Comparison of ENCODE assay signal across 16 cellular contexts in genomic region chr2:53498210-53498609, GRCh38.
DNase-seq lines count a peak whose midpoint lies in the region; ATAC-seq, FAIRE-seq and TF ChIP-seq lines count a peak whose summit lies in the region.
"Had no signal": no experiment of that assay in that cellular context is flagged by ENCODE, and none has a peak within 500 bp of the region (broad histone marks: within the 10 kb centered on the region; RNA-seq: fewer than 3 reads in every experiment).

No MANE protein-coding gene starts in this region.

- intact Hi-C loops in PC-3 (cut with micrococcal nuclease) (no loop called here), pancreas (cut with DNase I) (no loop called here)

- BruUV-seq in PC-3 (replicated peaks; lab: Mats Ljungman, UMichigan): no TSS peak

- FAIRE-seq in pancreas (lab: Jason Lieb, UNC): no peak

- no peaks in the 10 kb centered on the region for H4K20me1 ChIP-seq in PC-3 (ENCODE audit: low read length)

- no peaks in the 10 kb centered on the region for H3K36me3 ChIP-seq in PC-3 (ENCODE audit: low read depth, low read length)
- H3K36me3 ChIP-seq in pancreas: no peaks in the 10 kb centered on the region

- TF ChIP-seq POLR2A in GM18505 (IDR thresholded peaks at IDR 0.05; ENCODE audit: borderline replicate concordance, extremely low read depth, insufficient read depth, insufficient read length): no peak

- CTCF ChIA-PET in PC-3 (lab: Charles Lee): no interaction called here

- H3K4me2 ChIP-seq in PC-3 (ENCODE audit: low read length): no peak overlapping the region

- POLR2A ChIA-PET in PC-3 (lab: Charles Lee; ENCODE audit: unreplicated experiment): no interaction called here

- H3F3A ChIP-seq in PC-3 (ENCODE audit: low read length, unreplicated experiment): no peaks in the 10 kb centered on the region

- DNase-seq in DMS53 treated with DMSO at 0.1 percent for 48 hours (lab: John Stamatoyannopoulos, UW; ENCODE audit: unreplicated experiment): peak; percentile 35
- DNase-seq in PC-3: peak; percentile 49
- DNase-seq in fibroblast of pulmonary artery (ENCODE audit: low read depth): peak; percentile 66
- peak in 3 of 6 donors; percentile 31 to 45 (median 39) for DNase-seq in pancreas
- DNase-seq in NCI-H128 (lab: John Stamatoyannopoulos, UW; ENCODE audit: unreplicated experiment): no peak
- DNase-seq: activated CD4-positive, alpha-beta T cell treated with anti-CD3 and anti-CD28 coated beads, Interleukin-2, amount 50 U/mL, for 4 hours; activated gamma-delta T cell; CD4-positive, alpha-beta T cell; foreskin keratinocyte; NCI-H2171 treated with DMSO at 0.1 percent for 48 hours; nucleus accumbens had no signal

- H3K27me3 ChIP-seq in PC-3 (ENCODE audit: low read length) (no peaks in the 10 kb centered on the region), pancreas (no peaks in the 10 kb centered on the region)
- H3K27me3 ChIP-seq: foreskin keratinocyte had no signal

- H3K9ac ChIP-seq in PC-3 (ENCODE audit: low read length): no peak overlapping the region

- no peak overlapping the region for H2AFZ ChIP-seq in PC-3 (ENCODE audit: low read length)

- no peaks in the 10 kb centered on the region for H3K79me2 ChIP-seq in PC-3 (ENCODE audit: low read length)

- ATAC-seq in PC-3 (peak; percentile 74), pancreas (peak; percentile 88 to 91 (median 89)), GM18505 (IDR thresholded peaks at IDR 0.05; ENCODE audit: unreplicated experiment) (no peak), HG03378 (IDR thresholded peaks at IDR 0.05; ENCODE audit: unreplicated experiment) (no peak), GM19463 (IDR thresholded peaks at IDR 0.05; ENCODE audit: unreplicated experiment) (no peak)
- ATAC-seq: foreskin keratinocyte; Panc1; stimulated activated effector memory CD8-positive, alpha-beta T cell treated with anti-CD3 and anti-CD28 coated beads, Interleukin-12 subunit alpha, Interleukin-12 subunit beta, amount 100 ng/mL, for 72 hours had no signal

- H3K9me3 ChIP-seq in PC-3 (ENCODE audit: low read length): no peaks in the 10 kb centered on the region
- H3K9me3 ChIP-seq in pancreas: no peaks in the 10 kb centered on the region

- WGBS in pancreas, 2 donors: 38 to 39% methylated on average over 1 of the region's 1 CpG

- TF ChIP-seq CTCF in PC-3 (conservative IDR thresholded peaks at IDR 0.05; ENCODE audit: low read depth, low read length): no peak
- no peak for TF ChIP-seq CTCF in fibroblast of pulmonary artery (IDR thresholded peaks at IDR 0.05; ENCODE audit: low read length, missing control alignments)
- no peak for TF ChIP-seq CTCF in pancreas (IDR thresholded peaks at IDR 0.05)

- peaks cover 18% of the 10 kb centered on the region for H3K4me1 ChIP-seq in PC-3 (ENCODE audit: insufficient read depth, low read length)
- peaks cover 30 to 45% (median 43%) of the 10 kb centered on the region in 3 donors for H3K4me1 ChIP-seq in pancreas
- H3K4me1 ChIP-seq: foreskin keratinocyte had no signal

- no peaks in the 10 kb centered on the region for H3K9me2 ChIP-seq in PC-3 (replicated peaks; ENCODE audit: low read length)

- H3K27ac ChIP-seq in PC-3 (ENCODE audit: low read length): no peak overlapping the region
- H3K27ac ChIP-seq in pancreas: peak overlapping the region in 3 of 4 donors; percentile 53 to 80 (median 73)
- H3K27ac ChIP-seq: foreskin keratinocyte had no signal

- H3K4me3 ChIP-seq in PC-3 (ENCODE audit: low read length) (no peak overlapping the region), fibroblast of pulmonary artery (replicated peaks; ENCODE audit: low read depth, low read length) (no peak overlapping the region), pancreas (no peak overlapping the region)

Comparison
In these comparisons a context has a peak if more than half of its experiments do, and no peak if none do; other contexts are left out.
1. ATAC-seq: peak in PC-3 (single experiment) and pancreas (4 of 4); none in GM18505 (single experiment), HG03378 (single experiment) and GM19463 (single experiment).